In genomic region chr19:14035159-14035558, GRCh38 we compare ENCODE assay signal across 9 cellular contexts. TPM values are rescaled to one million over a fixed set of nuclear protein-coding genes. Genes with fewer than 3 reads are reported as not detected.
DNase-seq lines count a peak whose midpoint lies in the region; ATAC-seq and TF ChIP-seq lines count a peak whose summit lies in the region.
"Not testable (repeated sequence)": the region's sequence is repeated elsewhere in the genome, so short reads cannot be mapped to it uniquely, and the experiment has no call there.
"Had no signal": no experiment of that assay in that cellular context is flagged by ENCODE, and none has a peak within 500 bp of the region (broad histone marks: within the 10 kb centered on the region; RNA-seq: fewer than 3 reads in every experiment).

No MANE protein-coding gene starts in this region.

- H3F3A ChIP-seq in PC-3 (ENCODE audit: low read length, unreplicated experiment) = not testable (repeated sequence)

- CTCF ChIA-PET in HCT116 (lab: Charles Lee) = interaction anchor here (1.1 to 1.7 kb wide), 2 partner anchors 13 to 37 kb away, joined by 3 to 5 read pairs; partner anchors contain the start of gene MISP3
- CTCF ChIA-PET in PC-3 (lab: Charles Lee) = interaction anchor here (0.7 kb wide), 1 partner anchor 83 kb away, joined by 4 read pairs; the partner anchor contains the start of gene DCAF15

- not testable (repeated sequence) for TF ChIP-seq POLR2A in HCT116 (IDR thresholded peaks at IDR 0.05; ENCODE audit: borderline replicate concordance, extremely low read depth, insufficient read depth, insufficient read length)

- not testable (repeated sequence) for H3K36me3 ChIP-seq in BE2C; HCT116 (ENCODE audit: control insufficient read depth in 1 of 2, insufficient read depth in 2 of 2, low read length in 2 of 2); PC-3 (ENCODE audit: low read depth, low read length); endodermal cell (ENCODE audit: control insufficient read depth, insufficient read depth, low read length); left ventricle myocardium inferior

- RAD21 ChIA-PET in HCT116 (lab: Charles Lee; ENCODE audit: low non-redundant PET in 1 of 2, low total read pairs in 2 of 2, uncharacterized antibody in 2 of 2, unreplicated experiment in 2 of 2) = not testable (repeated sequence)

- H3K79me2 ChIP-seq in HCT116 (ENCODE audit: insufficient read depth, low read length); PC-3 (ENCODE audit: low read length): not testable (repeated sequence)

- H3K27me3 Mint-ChIP-seq in activated T-cell treated with anti-CD3 and anti-CD28 coated beads, Interleukin-2, amount 50 U/mL, for 24 hours = not testable (repeated sequence)
- H3K27me3 Mint-ChIP-seq in endodermal cell (ENCODE audit: insufficient read depth) = peaks cover 12% of the 10 kb centered on the region

- not testable (repeated sequence) for H3K27me3 ChIP-seq in BE2C; HCT116 (ENCODE audit: insufficient read depth, low read length); PC-3 (ENCODE audit: low read length); left ventricle myocardium inferior (ENCODE audit: low read depth)
- H3K27me3 ChIP-seq in endodermal cell (ENCODE audit: control insufficient read depth, insufficient read depth, low read length, poor library complexity, severe bottlenecking) = peaks cover 12% of the 10 kb centered on the region

- not testable (repeated sequence) for H3K9me2 ChIP-seq in HCT116 (ENCODE audit: insufficient read depth); PC-3 (replicated peaks; ENCODE audit: low read length)

- not testable (repeated sequence) for H3K4me3 ChIP-seq in BE2C (ENCODE audit: low read depth, low read length); HCT116 (replicated peaks in 1 of 2; ENCODE audit: low read depth in 1 of 2, low read length in 2 of 2); PC-3 (ENCODE audit: low read length); endodermal cell (ENCODE audit: low read length); left ventricle myocardium inferior

- not testable (repeated sequence) for H4K20me1 ChIP-seq in HCT116 (ENCODE audit: insufficient read depth); PC-3 (ENCODE audit: low read length)

- intact Hi-C loops in HCT116 (cut with micrococcal nuclease); PC-3 (cut with micrococcal nuclease); left ventricle myocardium inferior (cut with micrococcal nuclease): not testable (repeated sequence)

- 85 to 93% methylated on average over 11 to 12 of the region's 12 CpGs for WGBS in endodermal cell (ENCODE audit: insufficient coverage in 1 of 2, insufficient read length in 1 of 2), 2 experiments

- TF ChIP-seq RAD21 in HCT116 (IDR thresholded peaks at IDR 0.05; ENCODE audit: low read depth) = peak; percentile 2; the same call in 1 of the 2 replicates

- H2AFZ ChIP-seq in HCT116 (ENCODE audit: low read depth, low read length, poor library complexity, severe bottlenecking); PC-3 (ENCODE audit: low read length): not testable (repeated sequence)

- not testable (repeated sequence) for BruUV-seq in HCT116 (replicated peaks; lab: Mats Ljungman, UMichigan); PC-3 (replicated peaks; lab: Mats Ljungman, UMichigan)

- peak overlapping the region; percentile 29 for H3K27ac Mint-ChIP-seq in activated T-cell treated with anti-CD3 and anti-CD28 coated beads, Interleukin-2, amount 50 U/mL, for 24 hours
- H3K27ac Mint-ChIP-seq in endodermal cell = not testable (repeated sequence)

- H3K4me3 Mint-ChIP-seq in activated T-cell treated with anti-CD3 and anti-CD28 coated beads, Interleukin-2, amount 50 U/mL, for 24 hours; endodermal cell: not testable (repeated sequence)

- peaks cover 65% of the 10 kb centered on the region for H3K36me3 Mint-ChIP-seq in activated T-cell treated with anti-CD3 and anti-CD28 coated beads, Interleukin-2, amount 50 U/mL, for 24 hours (ENCODE audit: low read depth)
- H3K36me3 Mint-ChIP-seq in endodermal cell (ENCODE audit: low read depth) = not testable (repeated sequence)

- POLR2A ChIA-PET in HCT116 (lab: Charles Lee); PC-3 (lab: Charles Lee; ENCODE audit: unreplicated experiment): not testable (repeated sequence)

- not testable (repeated sequence) for ATAC-seq in HCT116, PC-3

- H3K9me3 ChIP-seq in BE2C; HCT116 (ENCODE audit: control insufficient read depth in 1 of 2, insufficient read depth in 1 of 2, low read depth in 1 of 2, low read length in 2 of 2); PC-3 (ENCODE audit: low read length); endodermal cell (ENCODE audit: control insufficient read depth, low read length); left ventricle myocardium inferior (replicated peaks): not testable (repeated sequence)

- not testable (repeated sequence) for H3K4me2 ChIP-seq in HCT116 (ENCODE audit: low read length); PC-3 (ENCODE audit: low read length)

- H3K9ac ChIP-seq in HCT116 (ENCODE audit: low read length); PC-3 (ENCODE audit: low read length); endodermal cell (ENCODE audit: extremely low read depth, low read length, poor library complexity, severe bottlenecking): not testable (repeated sequence)

- not testable (repeated sequence) for H3K4me1 ChIP-seq in BE2C; PC-3 (ENCODE audit: insufficient read depth, low read length); endodermal cell (ENCODE audit: control insufficient read depth, insufficient read depth, low read length)
- H3K4me1 ChIP-seq in HCT116 (ENCODE audit: control insufficient read depth in 1 of 2, insufficient read depth in 2 of 2, low read length in 2 of 2) = peaks cover 3 to 15% of the 10 kb centered on the region in 2 experiments
- peaks cover 26% of the 10 kb centered on the region for H3K4me1 ChIP-seq in left ventricle myocardium inferior

- peaks cover 20% of the 10 kb centered on the region for H3K4me1 Mint-ChIP-seq in activated T-cell treated with anti-CD3 and anti-CD28 coated beads, Interleukin-2, amount 50 U/mL, for 24 hours (ENCODE audit: low read depth)
- H3K4me1 Mint-ChIP-seq in endodermal cell = not testable (repeated sequence)

- not testable (repeated sequence) for H3K27ac ChIP-seq in HCT116 (ENCODE audit: low read depth, low read length); PC-3 (ENCODE audit: low read length); endodermal cell (ENCODE audit: low read depth, low read length)
- peak overlapping the region; percentile 65 for H3K27ac ChIP-seq in left ventricle myocardium inferior (replicated peaks)

- TF ChIP-seq CTCF in BE2C (IDR thresholded peaks at IDR 0.05; ENCODE audit: low read depth, low read length) (0 out of 2 replicates have a peak, but pooled peaks have one; percentile 6), HCT116 (IDR thresholded peaks at IDR 0.05 in 2 of 3, conservative IDR thresholded peaks at IDR 0.05 in 1 of 3; ENCODE audit: borderline replicate concordance in 1 of 3, insufficient read depth in 1 of 3, low read depth in 2 of 3, low read length in 2 of 3) (peak in 2 of 3 experiments; percentile 18 to 30; a peak in 3 of 6 replicates), PC-3 (conservative IDR thresholded peaks at IDR 0.05; ENCODE audit: low read depth, low read length) (peak; percentile 30; the same call in 1 of the 2 replicates), endodermal cell (conservative IDR thresholded peaks at IDR 0.05) (peak; percentile 51)
- TF ChIP-seq CTCF in left ventricle myocardium inferior (IDR thresholded peaks at IDR 0.05; ENCODE audit: borderline replicate concordance) = not testable (repeated sequence)

- not testable (repeated sequence) for H3K9me3 Mint-ChIP-seq in activated T-cell treated with anti-CD3 and anti-CD28 coated beads, Interleukin-2, amount 50 U/mL, for 24 hours; endodermal cell

- DNase-seq in BE2C; HCT116 (ENCODE audit: low read depth, low spot score); activated T-cell treated with anti-CD3 and anti-CD28 coated beads, Interleukin-2, amount 50 U/mL, for 24 hours; endodermal cell; left ventricle myocardium inferior: not testable (repeated sequence)
- peak; percentile 25 for DNase-seq in EL
- DNase-seq in PC-3 = peak; percentile 35

RNA-seq across cellular contexts. Expression of gene IL27RA, which starts 3.6 kb away (rescaled TPM):
- 2.5 TPM for polyA plus RNA-seq in BE2C (2012; ENCODE audit: insufficient read depth, insufficient read length, low read depth)
- total RNA-seq in HCT116 (2021; ENCODE audit: unreplicated experiment) (18.3 TPM), PC-3 (2014; rRNA removed) (14.2 and 14.7 TPM in 2 replicates), endodermal cell (10 to 100 TPM; 10.3 to 10.8 TPM), left ventricle myocardium inferior (4.0 TPM)
- 13.6 and 17.7 TPM in 2 replicates for polyA plus RNA-seq in HCT116 (2012)
- 4.4 TPM for polyA plus RNA-seq in endodermal cell (2013, experiment 1 of 2)
- polyA plus RNA-seq in endodermal cell (2013, experiment 2 of 2) = 4.1 TPM

RNA-seq across cellular contexts. Expression of gene RLN3, which starts 7.2 kb away (rescaled TPM):
- polyA plus RNA-seq in BE2C (2012; ENCODE audit: insufficient read depth, insufficient read length, low read depth) = not detected
- total RNA-seq in HCT116 (2021; ENCODE audit: unreplicated experiment) (not detected), PC-3 (2014; rRNA removed) (not detected in 2 replicates), endodermal cell (not detected), left ventricle myocardium inferior (not detected)
- not detected in 2 replicates for polyA plus RNA-seq in HCT116 (2012)
- polyA plus RNA-seq in endodermal cell (2013, experiment 1 of 2) = not detected
- not detected for polyA plus RNA-seq in endodermal cell (2013, experiment 2 of 2)
- total RNA-seq: G401, IMR-90 had no signal
- polyA plus RNA-seq: IMR-90 had no signal

RNA-seq across cellular contexts. Expression of gene PALM3, which starts 26.7 kb away (rescaled TPM):
- 1.4 TPM for polyA plus RNA-seq in BE2C (2012; ENCODE audit: insufficient read depth, insufficient read length, low read depth)
- total RNA-seq in HCT116 (2021; ENCODE audit: unreplicated experiment) (3.3 TPM), PC-3 (2014; rRNA removed) (2.3 and 4.8 TPM in 2 replicates), endodermal cell (1 to 10 TPM; 1.3 to 4.9 TPM), left ventricle myocardium inferior (0.38 TPM)
- 1.3 and 2.6 TPM in 2 replicates for polyA plus RNA-seq in HCT116 (2012)
- polyA plus RNA-seq in endodermal cell (2013, experiment 1 of 2) = 7.6 TPM
- 5.2 TPM for polyA plus RNA-seq in endodermal cell (2013, experiment 2 of 2)

RNA-seq across cellular contexts. Expression of gene RFX1, which starts 29.0 kb away (rescaled TPM):
- 19.7 TPM for polyA plus RNA-seq in BE2C (2012; ENCODE audit: insufficient read depth, insufficient read length, low read depth)
- total RNA-seq in HCT116 (2021; ENCODE audit: unreplicated experiment) (16.3 TPM), PC-3 (2014; rRNA removed) (7.5 and 9.2 TPM in 2 replicates), endodermal cell (10 to 100 TPM; 17.1 to 24.3 TPM), left ventricle myocardium inferior (15.2 TPM)
- 10.5 and 15.3 TPM in 2 replicates for polyA plus RNA-seq in HCT116 (2012)
- polyA plus RNA-seq in endodermal cell (2013, experiment 1 of 2) = 11.6 TPM
- polyA plus RNA-seq in endodermal cell (2013, experiment 2 of 2) = 11.2 TPM

RNA-seq across cellular contexts. Expression of gene MISP3, which starts 37.4 kb away (rescaled TPM):
- polyA plus RNA-seq in BE2C (2012; ENCODE audit: insufficient read depth, insufficient read length, low read depth) = 10.5 TPM
- total RNA-seq in HCT116 (2021; ENCODE audit: unreplicated experiment) (5.2 TPM), PC-3 (2014; rRNA removed) (6.1 and 7.8 TPM in 2 replicates), endodermal cell (1 to 10 TPM in 1 of 2 donors, under 1 TPM in 1; 0.73 to 1.4 TPM), left ventricle myocardium inferior (8.1 TPM)
- 3.8 and 5.6 TPM in 2 replicates for polyA plus RNA-seq in HCT116 (2012)
- polyA plus RNA-seq in endodermal cell (2013, experiment 1 of 2) = 1.9 TPM
- polyA plus RNA-seq in endodermal cell (2013, experiment 2 of 2) = 1.8 TPM
